9 cellular contexts compared by ENCODE assay signal in genomic region chr11:62402226-62402625, GRCh38. TPM values are rescaled to one million over a fixed set of nuclear protein-coding genes. Genes with fewer than 3 reads are reported as not detected.
DNase-seq lines count a peak whose midpoint lies in the region; ATAC-seq, FAIRE-seq and TF ChIP-seq lines count a peak whose summit lies in the region.
"Had no signal": no experiment of that assay in that cellular context is flagged by ENCODE, and none has a peak within 500 bp of the region (broad histone marks: within the 10 kb centered on the region; RNA-seq: fewer than 3 reads in every experiment).

No MANE protein-coding gene starts in this region.

- H3K27ac Mint-ChIP-seq in brain: peak overlapping the region; percentile 48 to 96 (median 92)

- H3K9me3 Mint-ChIP-seq in brain: peaks cover 0 to 9% (median 0%) of the 10 kb centered on the region in 5 experiments

- no peaks in the 10 kb centered on the region for H3K36me3 Mint-ChIP-seq in brain

- H3K27ac ChIP-seq in osteoblast (ENCODE audit: low read depth, low read length): no peak overlapping the region
- peak overlapping the region in 1 of 3 donors; percentile 10 for H3K27ac ChIP-seq in thyroid gland
- H3K27ac ChIP-seq in kidney (ENCODE audit: low read depth in 2 of 2, low read length in 2 of 2): no peak overlapping the region
- H3K27ac ChIP-seq in brain microvascular endothelial cell: no peak overlapping the region

- no peaks in the 10 kb centered on the region for H4K20me1 ChIP-seq in osteoblast (ENCODE audit: insufficient read depth, low read length)

- TF ChIP-seq CTCF in brain (conservative IDR thresholded peaks at IDR 0.05) (no peak), osteoblast (IDR thresholded peaks at IDR 0.05; ENCODE audit: extremely low read depth, low read depth, low read length) (no peak), thyroid gland (IDR thresholded peaks at IDR 0.05) (no peak), kidney (IDR thresholded peaks at IDR 0.05; ENCODE audit: borderline replicate concordance, extremely low read depth, insufficient read depth) (no peak), brain microvascular endothelial cell (IDR thresholded peaks at IDR 0.05; ENCODE audit: low read depth, low read length, missing control alignments) (no peak)

- no peak for FAIRE-seq in kidney (lab: Jason Lieb, UNC)

- H3K4me1 ChIP-seq in osteoblast (ENCODE audit: insufficient read depth, low read length): peaks cover 25% of the 10 kb centered on the region
- H3K4me1 ChIP-seq in thyroid gland: peaks cover 4 to 33% of the 10 kb centered on the region in 2 donors
- peaks cover 0 to 19% of the 10 kb centered on the region in 2 donors for H3K4me1 ChIP-seq in kidney (ENCODE audit: control insufficient read depth in 1 of 2, insufficient read depth in 1 of 2, low read depth in 1 of 2, low read length in 2 of 2)

- DNase-seq in T-helper 9 cell (peak; percentile 31), osteoblast (ENCODE audit: insufficient read length, low spot score, missing footprints) (peak; percentile 84), thyroid gland (peak; percentile 11 to 26), kidney (no peak), brain microvascular endothelial cell (no peak)

- in situ Hi-C loops in brain microvascular endothelial cell (cut with HindIII; ENCODE audit: low pct_ligation_motif_present, low sequenced_read_pairs): no loop called here

- intact Hi-C loops in thyroid gland (cut with DNase I) (no loop called here), kidney (cut with DNase I) (no loop called here)

- H3K4me3 Mint-ChIP-seq in brain: no peak overlapping the region

- H3K9me3 ChIP-seq in osteoblast (ENCODE audit: low read depth, low read length): no peaks in the 10 kb centered on the region
- H3K9me3 ChIP-seq in thyroid gland: no peaks in the 10 kb centered on the region
- H3K9me3 ChIP-seq in kidney (ENCODE audit: control insufficient read depth in 1 of 2, low read length in 2 of 2): no peaks in the 10 kb centered on the region

- ATAC-seq in HG02973 (IDR thresholded peaks at IDR 0.05; ENCODE audit: unreplicated experiment) (no peak), GM21786 (IDR thresholded peaks at IDR 0.05; ENCODE audit: unreplicated experiment) (no peak)

- no peak overlapping the region for H3K9ac ChIP-seq in kidney (ENCODE audit: low read length in 2 of 2)

- peak overlapping the region; percentile 45 for H3K4me2 ChIP-seq in osteoblast (ENCODE audit: insufficient read depth, low read length)

- peaks cover 5% of the 10 kb centered on the region for H3K27me3 Mint-ChIP-seq in brain

- H2AFZ ChIP-seq in osteoblast (ENCODE audit: low read length): peak overlapping the region; percentile 74

- TF ChIP-seq POLR2A in thyroid gland (IDR thresholded peaks at IDR 0.05): no peak

- H3K27me3 ChIP-seq in osteoblast (ENCODE audit: insufficient read depth, low read length): no peaks in the 10 kb centered on the region
- H3K27me3 ChIP-seq in thyroid gland: no peaks in the 10 kb centered on the region
- no peaks in the 10 kb centered on the region for H3K27me3 ChIP-seq in brain microvascular endothelial cell (replicated peaks)

- H3K79me2 ChIP-seq in osteoblast (ENCODE audit: insufficient read depth, low read length): no peaks in the 10 kb centered on the region

- no peak overlapping the region for H3K4me3 ChIP-seq in osteoblast (ENCODE audit: insufficient read depth, low read length)
- no peak overlapping the region for H3K4me3 ChIP-seq in thyroid gland (replicated peaks in 1 of 3)
- H3K4me3 ChIP-seq in kidney (ENCODE audit: low read length in 2 of 2): no peak overlapping the region
- no peak overlapping the region for H3K4me3 ChIP-seq in brain microvascular endothelial cell (ENCODE audit: low read depth, low read length)

- H3K36me3 ChIP-seq in osteoblast (ENCODE audit: insufficient read depth, low read length) (no peaks in the 10 kb centered on the region), thyroid gland (no peaks in the 10 kb centered on the region), kidney (ENCODE audit: control insufficient read depth in 1 of 2, insufficient read depth in 2 of 2, low read length in 2 of 2) (no peaks in the 10 kb centered on the region), brain microvascular endothelial cell (replicated peaks) (no peaks in the 10 kb centered on the region)

- peaks cover 65% of the 10 kb centered on the region for H3K4me1 Mint-ChIP-seq in brain

- 61 to 66% methylated on average over 14 of the region's 14 CpGs for WGBS in thyroid gland, 2 donors

RNA-seq across cellular contexts. Expression of gene SCGB1A1, which starts 16.6 kb away (rescaled TPM):
- 24.1 TPM for polyA plus RNA-seq in brain (ENCODE audit: insufficient read depth, low read depth, low replicate concordance)
- not detected in 2 replicates for total RNA-seq in osteoblast
- not detected for total RNA-seq in thyroid gland
- total RNA-seq in kidney: not detected
- not detected for polyA plus RNA-seq in kidney (ENCODE audit: insufficient read depth, low read depth, low replicate concordance)
- total RNA-seq: lung microvascular endothelial cell had no signal

Comparison
In these comparisons a context has a peak if more than half of its experiments do, and no peak if none do; other contexts are left out.
1. DNase-seq: peak in T-helper 9 cell (single experiment), osteoblast (single experiment) and thyroid gland (2 of 2); none in kidney (single experiment) and brain microvascular endothelial cell (single experiment).